ENCODE assay signal across 17 cellular contexts in the genomic region with DNA sequence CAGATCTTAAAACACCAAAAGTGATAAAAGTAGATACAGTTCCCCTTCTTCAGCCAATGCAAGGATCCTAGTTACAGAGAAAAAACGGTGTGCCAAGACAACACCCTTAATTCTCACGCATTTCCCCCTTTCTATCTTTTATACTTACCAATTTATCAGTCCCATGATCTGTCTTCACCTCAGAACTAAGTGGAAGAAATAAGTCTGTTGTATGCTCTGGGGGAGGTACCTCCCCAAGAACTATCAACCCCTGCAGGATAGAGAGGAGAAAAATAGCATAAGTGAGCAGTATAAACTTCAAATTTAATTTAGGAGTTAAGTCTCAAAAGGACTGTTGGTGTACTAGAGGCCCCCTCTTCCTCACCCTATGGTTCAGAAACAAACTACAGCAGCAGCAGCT.
DNase-seq lines count a peak whose midpoint lies in the region; ATAC-seq and TF ChIP-seq lines count a peak whose summit lies in the region.
"Had no signal": no experiment of that assay in that cellular context is flagged by ENCODE, and none has a peak within 500 bp of the region (broad histone marks: within the 10 kb centered on the region; RNA-seq: fewer than 3 reads in every experiment).

No MANE protein-coding gene starts in this region.

- H3K9me3 Mint-ChIP-seq in CD4-positive, alpha-beta T cell, result no peaks in the 10 kb centered on the region
- H3K9me3 Mint-ChIP-seq in activated naive CD8-positive, alpha-beta T cell (ENCODE audit: low read depth), result no peaks in the 10 kb centered on the region
- H3K9me3 Mint-ChIP-seq in naive thymus-derived CD8-positive, alpha-beta T cell, result no peaks in the 10 kb centered on the region

- H3K27me3 ChIP-seq in CD4-positive, alpha-beta T cell (ENCODE audit: control insufficient read depth, insufficient read depth, low read length), result no peaks in the 10 kb centered on the region
- H3K27me3 ChIP-seq: esophagus muscularis mucosa, gastroesophageal sphincter, upper lobe of right lung had no signal

- H3K36me3 ChIP-seq in HEK293 (ENCODE audit: control insufficient read depth in 2 of 2, insufficient read depth in 1 of 2, low read length in 2 of 2), result peaks cover 3% of the 10 kb centered on the region in 2 experiments; a peak in 2 of 3 replicates
- H3K36me3 ChIP-seq: esophagus muscularis mucosa had no signal

- no peak overlapping the region for H3K4me3 ChIP-seq in HEK293 (ENCODE audit: low read depth, low read length)
- H3K4me3 ChIP-seq: esophagus muscularis mucosa, gastroesophageal sphincter, upper lobe of right lung had no signal

- H3K27ac ChIP-seq in CD4-positive, alpha-beta T cell (ENCODE audit: low read depth, low read length), result no peak overlapping the region
- no peak overlapping the region for H3K27ac ChIP-seq in HEK293 (ENCODE audit: extremely low read depth, low read depth, low read length)
- H3K27ac ChIP-seq: esophagus muscularis mucosa, gastroesophageal sphincter, upper lobe of right lung had no signal

- no peaks in the 10 kb centered on the region for H3K27me3 Mint-ChIP-seq in CD4-positive, alpha-beta T cell
- H3K27me3 Mint-ChIP-seq in activated naive CD8-positive, alpha-beta T cell, result no peaks in the 10 kb centered on the region
- H3K27me3 Mint-ChIP-seq in naive thymus-derived CD8-positive, alpha-beta T cell, result no peaks in the 10 kb centered on the region

- no peak for TF ChIP-seq CTCF in CD4-positive, alpha-beta T cell (IDR thresholded peaks at IDR 0.05)
- TF ChIP-seq CTCF in HEK293 (tag by site-specific recombination; IDR thresholded peaks at IDR 0.05) (no peak), omental fat pad (IDR thresholded peaks at IDR 0.05) (no peak)

- DNase-seq in CD4-positive, alpha-beta T cell, result no peak
- DNase-seq in naive thymus-derived CD8-positive, alpha-beta T cell, result no peak
- no peak for DNase-seq in NCI-H2227 treated with DMSO at 0.1 percent for 48 hours (lab: John Stamatoyannopoulos, UW)
- no peak for DNase-seq in omental fat pad (ENCODE audit: low spot score)
- DNase-seq: NCI-H1436 treated with DMSO at 0.1 percent for 48 hours; NCI-H2171; NCI-H748 treated with DMSO at 0.1 percent for 48 hours; posterior cingulate gyrus; Right ventricle myocardium superior; stimulated activated CD4-positive, alpha-beta T cell treated with anti-CD3 and anti-CD28 coated beads, Interleukin-2, amount 100 ng/mL, for 24 hours; upper lobe of right lung had no signal

- H3K36me3 Mint-ChIP-seq in CD4-positive, alpha-beta T cell (ENCODE audit: low read depth), result peaks cover 60% of the 10 kb centered on the region
- peaks cover 8% of the 10 kb centered on the region for H3K36me3 Mint-ChIP-seq in activated naive CD8-positive, alpha-beta T cell
- peaks cover 0 to 48% (median 12%) of the 10 kb centered on the region in 3 donors for H3K36me3 Mint-ChIP-seq in naive thymus-derived CD8-positive, alpha-beta T cell

- H3K4me1 ChIP-seq in HEK293 (ENCODE audit: control insufficient read depth, insufficient read depth, low read length), result peaks cover 34% of the 10 kb centered on the region
- H3K4me1 ChIP-seq: upper lobe of right lung had no signal

- ATAC-seq in CD4-positive, alpha-beta T cell (ENCODE audit: poor library complexity), result no peak
- peak; percentile 68 to 79 for ATAC-seq in naive thymus-derived CD8-positive, alpha-beta T cell
- ATAC-seq in GM21381 (IDR thresholded peaks at IDR 0.05; ENCODE audit: unreplicated experiment) (no peak), omental fat pad (ENCODE audit: low FRiP score) (no peak), GM18520 (IDR thresholded peaks at IDR 0.05; ENCODE audit: unreplicated experiment) (no peak)
- ATAC-seq: gastroesophageal sphincter, upper lobe of right lung had no signal

- peaks cover 82% of the 10 kb centered on the region for H3K4me1 Mint-ChIP-seq in CD4-positive, alpha-beta T cell (ENCODE audit: low read depth)
- peaks cover 67% of the 10 kb centered on the region for H3K4me1 Mint-ChIP-seq in activated naive CD8-positive, alpha-beta T cell (ENCODE audit: low read depth)
- peaks cover 34 to 73% (median 72%) of the 10 kb centered on the region in 4 donors for H3K4me1 Mint-ChIP-seq in naive thymus-derived CD8-positive, alpha-beta T cell

- CTCF ChIA-PET in CD4-positive, alpha-beta T cell (lab: Charles Lee), result interaction anchor here (1.3 kb wide), 1 partner anchor 105 kb away, joined by 3 read pairs; no protein-coding TSS in a partner anchor
- CTCF ChIA-PET in HEK293 (lab: Yijun Ruan, JAX), result interaction anchor here (1.0 to 1.6 kb wide), 2 partner anchors 14 to 38 kb away, joined by 3 to 5 read pairs; no protein-coding TSS in a partner anchor

- POLR2A ChIA-PET in CD4-positive, alpha-beta T cell (lab: Charles Lee), result interaction anchor here (0.9 kb wide), 1 partner anchor 131 kb away, joined by 3 read pairs; no protein-coding TSS in a partner anchor
- POLR2A ChIA-PET in HEK293 (lab: Yijun Ruan, JAX), result no interaction called here
- POLR2A ChIA-PET in naive thymus-derived CD8-positive, alpha-beta T cell (lab: Charles Lee), result no interaction called here

- no peaks in the 10 kb centered on the region for H3K9me3 ChIP-seq in CD4-positive, alpha-beta T cell (ENCODE audit: control insufficient read depth, low read length)
- H3K9me3 ChIP-seq in HEK293 (ENCODE audit: control insufficient read depth, insufficient read depth, low read depth, low read length), result no peaks in the 10 kb centered on the region
- H3K9me3 ChIP-seq: esophagus muscularis mucosa, gastroesophageal sphincter, upper lobe of right lung had no signal

- no peak overlapping the region for H3K4me3 Mint-ChIP-seq in CD4-positive, alpha-beta T cell
- no peak overlapping the region for H3K4me3 Mint-ChIP-seq in activated naive CD8-positive, alpha-beta T cell
- H3K4me3 Mint-ChIP-seq in naive thymus-derived CD8-positive, alpha-beta T cell, result peak overlapping the region in 2 of 10 donors; percentile 9 to 15

- intact Hi-C loops in CD4-positive, alpha-beta T cell (cut with DNase I, micrococcal nuclease), result no loop called here

- H3K27ac Mint-ChIP-seq in CD4-positive, alpha-beta T cell, result peak overlapping the region; percentile 74
- H3K27ac Mint-ChIP-seq in activated naive CD8-positive, alpha-beta T cell, result peak overlapping the region; percentile 83
- peak overlapping the region in 8 of 10 donors; percentile 35 to 91 (median 50) for H3K27ac Mint-ChIP-seq in naive thymus-derived CD8-positive, alpha-beta T cell

TF ChIP-seq in HEK293, 187 proteins besides CTCF, POLR2A, EP300 and RAD21:
- TF ChIP-seq GLIS1 (tag by site-specific recombination; IDR thresholded peaks at IDR 0.05) (0 out of 2 replicates have a peak, but pooled peaks have one; percentile 9), ZNF175 (tag by site-specific recombination; IDR thresholded peaks at IDR 0.05) (no peak), ZNF747 (tag by site-specific recombination; IDR thresholded peaks at IDR 0.05) (no peak), PRDM6 (tag by site-specific recombination; IDR thresholded peaks at IDR 0.05) (0 out of 2 replicates have a peak, but pooled peaks have one; percentile 0)

Comparison
In these comparisons a context has a peak if more than half of its experiments do, and no peak if none do; other contexts are left out.
1. ATAC-seq: peak in naive thymus-derived CD8-positive, alpha-beta T cell (2 of 2); none in CD4-positive, alpha-beta T cell (single experiment), GM21381 (single experiment), omental fat pad (single experiment) and GM18520 (single experiment).
2. Peak in every context shown above with its lines, with median percentiles within 50 percentile points of each other: H3K27ac Mint-ChIP-seq.